ENCODE assay signal across 9 cellular contexts in the genomic region with DNA sequence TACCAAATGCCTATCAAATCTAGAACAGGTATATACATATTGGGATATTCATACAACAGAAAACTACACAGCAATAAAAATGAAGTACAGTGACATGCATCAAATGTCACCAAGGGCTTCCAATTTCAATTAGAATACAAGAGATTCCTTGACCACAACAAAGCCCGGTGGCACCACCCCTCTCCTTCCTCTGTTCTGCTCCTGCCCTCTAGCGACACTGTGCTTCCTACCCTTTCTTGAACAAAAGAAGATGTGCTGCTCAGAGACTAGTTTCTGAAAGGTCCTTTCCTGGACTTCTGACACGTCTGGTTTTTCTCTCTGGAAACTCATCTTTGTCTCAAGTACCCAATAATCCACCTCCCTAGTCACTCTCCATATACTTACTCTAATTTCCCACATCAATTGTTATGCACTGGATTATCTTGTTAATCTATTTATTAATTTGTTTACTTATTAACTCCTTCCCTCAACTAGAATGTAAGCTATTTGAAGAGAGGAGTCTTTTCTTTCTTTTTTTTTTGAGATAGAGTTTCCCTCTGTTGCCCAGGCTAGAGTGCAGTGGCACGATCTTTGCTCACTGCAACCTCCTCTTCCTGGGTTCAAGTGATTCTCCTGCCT.
DNase-seq lines count a peak whose midpoint lies in the region; ATAC-seq and TF ChIP-seq lines count a peak whose summit lies in the region.
"Had no signal": no experiment of that assay in that cellular context is flagged by ENCODE, and none has a peak within 500 bp of the region (broad histone marks: within the 10 kb centered on the region; RNA-seq: fewer than 3 reads in every experiment).

No MANE protein-coding gene starts in this region.

- peak; percentile 68 for TF ChIP-seq CTCF in activated CD8-positive, alpha-beta T cell treated with anti-CD3 and anti-CD28 coated beads for 36 hours (IDR thresholded peaks at IDR 0.05)

- H3K27me3 Mint-ChIP-seq in activated CD4-positive, alpha-beta T cell treated with anti-CD3 and anti-CD28 coated beads for 36 hours: no peaks in the 10 kb centered on the region
- H3K27me3 Mint-ChIP-seq in activated CD8-positive, alpha-beta T cell treated with anti-CD3 and anti-CD28 coated beads for 36 hours: peaks cover 2% of the 10 kb centered on the region

- H3K36me3 Mint-ChIP-seq in activated CD4-positive, alpha-beta T cell treated with anti-CD3 and anti-CD28 coated beads for 36 hours (ENCODE audit: low read depth): no peaks in the 10 kb centered on the region
- H3K36me3 Mint-ChIP-seq in activated CD8-positive, alpha-beta T cell treated with anti-CD3 and anti-CD28 coated beads for 36 hours (ENCODE audit: low read depth): no peaks in the 10 kb centered on the region

- H3K9me3 Mint-ChIP-seq in activated CD4-positive, alpha-beta T cell treated with anti-CD3 and anti-CD28 coated beads for 36 hours (ENCODE audit: low read depth): no peaks in the 10 kb centered on the region
- H3K9me3 Mint-ChIP-seq in activated CD8-positive, alpha-beta T cell treated with anti-CD3 and anti-CD28 coated beads for 36 hours: peaks cover 2% of the 10 kb centered on the region

- CTCF ChIA-PET in activated CD4-positive, alpha-beta T cell treated with anti-CD3 and anti-CD28 coated beads for 36 hours (lab: Charles Lee): interaction anchor here (0.7 to 1.7 kb wide), 2 partner anchors 253 to 361 kb away, joined by 3 to 11 read pairs; no protein-coding TSS in a partner anchor
- CTCF ChIA-PET in activated CD8-positive, alpha-beta T cell treated with anti-CD3 and anti-CD28 coated beads for 36 hours (lab: Charles Lee): interaction anchor here (0.6 to 0.8 kb wide), 2 partner anchors 253 to 791 kb away, joined by 3 read pairs; no protein-coding TSS in a partner anchor

- POLR2A ChIA-PET in activated CD4-positive, alpha-beta T cell treated with anti-CD3 and anti-CD28 coated beads for 36 hours (lab: Charles Lee): no interaction called here
- POLR2A ChIA-PET in activated CD8-positive, alpha-beta T cell treated with anti-CD3 and anti-CD28 coated beads for 36 hours (lab: Charles Lee): no interaction called here

- no peak overlapping the region for H3K4me3 Mint-ChIP-seq in activated CD4-positive, alpha-beta T cell treated with anti-CD3 and anti-CD28 coated beads for 36 hours
- no peak overlapping the region for H3K4me3 Mint-ChIP-seq in activated CD8-positive, alpha-beta T cell treated with anti-CD3 and anti-CD28 coated beads for 36 hours
- H3K4me3 Mint-ChIP-seq: CD8-positive, alpha-beta memory T cell had no signal

- no peak overlapping the region for H3K27ac Mint-ChIP-seq in activated CD4-positive, alpha-beta T cell treated with anti-CD3 and anti-CD28 coated beads for 36 hours
- no peak overlapping the region for H3K27ac Mint-ChIP-seq in activated CD8-positive, alpha-beta T cell treated with anti-CD3 and anti-CD28 coated beads for 36 hours

- intact Hi-C loops in activated CD4-positive, alpha-beta T cell treated with anti-CD3 and anti-CD28 coated beads for 36 hours (cut with DNase I, micrococcal nuclease): loop anchor here (1.0 kb wide), 1 partner anchor 252 kb away; no protein-coding TSS in a partner anchor
- intact Hi-C loops in activated CD8-positive, alpha-beta T cell treated with anti-CD3 and anti-CD28 coated beads for 36 hours (cut with micrococcal nuclease): no loop called here
- intact Hi-C loops in left cardiac atrium (cut with DNase I): loop anchor here in 1 of 2 donors (1.0 kb wide), 1 partner anchor 252 kb away; no protein-coding TSS in a partner anchor

- peak; percentile 70 for DNase-seq in activated CD4-positive, alpha-beta T cell treated with anti-CD3 and anti-CD28 coated beads for 36 hours
- DNase-seq in activated CD4-positive, alpha-beta T cell treated with anti-CD3 and anti-CD28 coated beads for 1 hour: no peak
- peak; percentile 46 for DNase-seq in NCI-H1436 (lab: John Stamatoyannopoulos, UW)
- DNase-seq in activated CD8-positive, alpha-beta T cell treated with anti-CD3 and anti-CD28 coated beads for 36 hours: peak; percentile 73
- peak; percentile 34 for DNase-seq in left cardiac atrium
- DNase-seq in stimulated activated CD4-positive, alpha-beta T cell treated with anti-CD3 and anti-CD28 coated beads, Interleukin-15, amount 100 ng/mL, for 24 hours: peak; percentile 63
- no peak for DNase-seq in NK-92 treated with Interleukin-12 subunit alpha and Interleukin-12 subunit beta, amount 100 ng/mL, for 24 hours (lab: John Stamatoyannopoulos, UW)

- H3K4me1 Mint-ChIP-seq in activated CD4-positive, alpha-beta T cell treated with anti-CD3 and anti-CD28 coated beads for 36 hours: no peaks in the 10 kb centered on the region
- no peaks in the 10 kb centered on the region for H3K4me1 Mint-ChIP-seq in activated CD8-positive, alpha-beta T cell treated with anti-CD3 and anti-CD28 coated beads for 36 hours (ENCODE audit: low read depth)
- H3K4me1 Mint-ChIP-seq: CD8-positive, alpha-beta memory T cell had no signal

- peak; percentile 71 for ATAC-seq in activated CD4-positive, alpha-beta T cell treated with anti-CD3 and anti-CD28 coated beads for 36 hours
- peak; percentile 60 for ATAC-seq in activated CD8-positive, alpha-beta T cell treated with anti-CD3 and anti-CD28 coated beads for 36 hours
- ATAC-seq in left cardiac atrium: peak in 1 of 2 donors; percentile 60
- ATAC-seq in HG03139 (IDR thresholded peaks at IDR 0.05; ENCODE audit: unreplicated experiment): no peak

Comparison
In these comparisons a context has a peak if more than half of its experiments do, and no peak if none do; other contexts are left out.
1. DNase-seq: peak in activated CD4-positive, alpha-beta T cell treated with anti-CD3 and anti-CD28 coated beads for 36 hours (single experiment), NCI-H1436 (single experiment), activated CD8-positive, alpha-beta T cell treated with anti-CD3 and anti-CD28 coated beads for 36 hours (single experiment), left cardiac atrium (single experiment) and stimulated activated CD4-positive, alpha-beta T cell treated with anti-CD3 and anti-CD28 coated beads, Interleukin-15, amount 100 ng/mL, for 24 hours (single experiment); none in activated CD4-positive, alpha-beta T cell treated with anti-CD3 and anti-CD28 coated beads for 1 hour (single experiment) and NK-92 treated with Interleukin-12 subunit alpha and Interleukin-12 subunit beta, amount 100 ng/mL, for 24 hours (single experiment).